Comparison of ENCODE assay signal across 8 cellular contexts in the genomic region with DNA sequence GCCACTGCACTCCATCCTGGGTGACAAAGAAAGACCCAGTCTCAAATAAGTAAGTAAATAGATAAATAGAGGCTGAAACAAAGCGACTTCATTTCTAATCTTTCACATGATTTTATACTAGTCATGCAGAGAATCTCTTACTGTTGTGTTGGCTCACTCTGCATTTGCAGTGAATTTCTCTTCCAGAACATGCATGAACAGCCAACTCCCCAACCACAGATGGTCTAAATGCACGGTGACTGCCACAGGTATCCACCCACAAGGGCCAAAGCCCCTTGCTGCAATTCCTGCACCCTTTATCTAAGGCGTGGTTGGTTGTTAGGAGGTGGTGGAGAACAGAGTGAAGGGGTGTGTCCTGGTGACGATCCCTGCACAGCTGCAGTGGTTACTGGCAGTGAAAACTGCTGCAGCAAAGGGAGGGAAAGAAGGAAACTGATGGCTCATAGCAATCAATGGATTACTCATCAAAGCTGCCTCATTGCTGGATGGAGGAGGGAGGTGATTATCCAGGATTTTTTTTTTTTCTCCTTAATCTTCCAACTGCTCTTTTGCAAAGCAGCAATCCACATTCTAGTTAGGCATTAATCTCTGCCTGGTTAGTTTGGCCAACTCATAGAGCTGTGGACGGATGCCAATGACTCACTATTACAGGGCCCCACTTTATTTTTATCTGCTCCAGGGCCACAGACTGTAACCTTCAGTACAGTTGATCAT. TPM values are rescaled to one million over a fixed set of nuclear protein-coding genes. Genes with fewer than 3 reads are reported as not detected.
DNase-seq lines count a peak whose midpoint lies in the region; ATAC-seq, FAIRE-seq and TF ChIP-seq lines count a peak whose summit lies in the region.

No MANE protein-coding gene starts in this region.

- H3K4me2 ChIP-seq in fibroblast of lung (ENCODE audit: extremely low read depth, insufficient read depth, low read length) = peak overlapping the region; percentile 67

- no peaks in the 10 kb centered on the region for H4K20me1 ChIP-seq in fibroblast of lung (ENCODE audit: control insufficient read depth, extremely low read depth, insufficient read depth, low read length)

- H3K36me3 ChIP-seq in SJCRH30 = no peaks in the 10 kb centered on the region
- no peaks in the 10 kb centered on the region for H3K36me3 ChIP-seq in fibroblast of lung (ENCODE audit: control insufficient read depth, insufficient read depth, low read length)

- no peak overlapping the region for H2AFZ ChIP-seq in fibroblast of lung (ENCODE audit: low read length)

- ATAC-seq in HG02943 (IDR thresholded peaks at IDR 0.05; ENCODE audit: low read depth, unreplicated experiment) = peak; percentile 58

- intact Hi-C loops in posterior vena cava (cut with DNase I) = loop anchor here in 1 of 2 donors (10.0 kb wide), 1 partner anchor 53 kb away; a partner anchor contains a TSS

- TF ChIP-seq CTCF in AG04449 (IDR thresholded peaks at IDR 0.05; ENCODE audit: insufficient read depth, low read length, missing control alignments) (no peak), fibroblast of lung (conservative IDR thresholded peaks at IDR 0.05 in 1 of 2, IDR thresholded peaks at IDR 0.05 in 1 of 2; ENCODE audit: low read depth in 1 of 2, low read length in 2 of 2) (no peak)

- H3K9me3 ChIP-seq in SJCRH30 (replicated peaks) = no peaks in the 10 kb centered on the region
- no peaks in the 10 kb centered on the region for H3K9me3 ChIP-seq in fibroblast of lung (ENCODE audit: control insufficient read depth, insufficient read depth, low read depth, low read length)

- H3K79me2 ChIP-seq in fibroblast of lung (ENCODE audit: control insufficient read depth, insufficient read depth, low read length) = no peaks in the 10 kb centered on the region

- POLR2A ChIA-PET in AG04449 (lab: Yijun Ruan, JAX) = no interaction called here

- CTCF ChIA-PET in AG04449 (lab: Yijun Ruan, JAX) = no interaction called here

- peak; percentile 75 for DNase-seq in AG04449 (ENCODE audit: low read depth, low spot score)
- no peak for DNase-seq in GM18507 (ENCODE audit: extremely low spot score, insufficient read length, low read depth)
- DNase-seq in SJCRH30 = peak; percentile 39 to 48
- peak; percentile 98 for DNase-seq in fibroblast of lung (ENCODE audit: low read depth in 2 of 2)
- DNase-seq in pons (ENCODE audit: low spot score) = peak; percentile 64
- DNase-seq in NCI-H146 treated with DMSO at 0.1 percent for 48 hours (lab: John Stamatoyannopoulos, UW; ENCODE audit: unreplicated experiment) = no peak
- no peak for DNase-seq in posterior vena cava (ENCODE audit: low spot score)

- H3K4me1 ChIP-seq in SJCRH30 (peaks cover 9% of the 10 kb centered on the region; the same call in 1 of the 2 replicates), fibroblast of lung (ENCODE audit: control insufficient read depth, extremely low read depth, insufficient read depth, low read length) (peaks cover 10% of the 10 kb centered on the region)

- H3K27ac ChIP-seq in SJCRH30 (no peak overlapping the region), fibroblast of lung (ENCODE audit: insufficient read depth, low read length) (peak overlapping the region; percentile 76)

- no peak overlapping the region for H3K9ac ChIP-seq in fibroblast of lung (ENCODE audit: insufficient read depth, low read length)

- no peaks in the 10 kb centered on the region for H3K27me3 ChIP-seq in SJCRH30
- H3K27me3 ChIP-seq in fibroblast of lung (ENCODE audit: control insufficient read depth, insufficient read depth, low read length) = no peaks in the 10 kb centered on the region

- peak; percentile 70 for FAIRE-seq in GM18507 (lab: Jason Lieb, UNC)

- H3K4me3 ChIP-seq in AG04449 (ENCODE audit: low read depth, low read length) (peak overlapping the region; percentile 21), SJCRH30 (no peak overlapping the region), fibroblast of lung (replicated peaks in 1 of 4; ENCODE audit: control extremely low read depth in 1 of 4, insufficient read depth in 1 of 4, low read depth in 3 of 4, low read length in 4 of 4) (no peak overlapping the region)

RNA-seq across cellular contexts. Expression of a gene that starts 50.6 kb away (rescaled TPM):
- 0.08 TPM in 1 of 2 replicates, not detected in the other for total RNA-seq in SJCRH30 (2014; rRNA removed; shearing (Covaris generic))
- total RNA-seq in fibroblast of lung (18.5 and 26.9 TPM in 2 replicates), posterior vena cava (10 to 100 TPM in 1 of 2 donors, 1 to 10 TPM in 1; 7.2 to 14.4 TPM)
- 32.7 and 47.0 TPM in 2 replicates for polyA plus RNA-seq in fibroblast of lung
- polyA plus RNA-seq in fibroblast of lung (2012) = 15.8 and 25.4 TPM in 2 replicates
- polyA minus RNA-seq in fibroblast of lung (ENCODE audit: low replicate concordance) = 2.4 and 7.5 TPM in 2 replicates

Comparison
In these comparisons a context has a peak if more than half of its experiments do, and no peak if none do; other contexts are left out.
1. DNase-seq: peak in AG04449 (single experiment), SJCRH30 (2 of 2), fibroblast of lung (2 of 2) and pons (single experiment); none in GM18507 (single experiment), NCI-H146 treated with DMSO at 0.1 percent for 48 hours (single experiment) and posterior vena cava (single experiment).